ENCODE assay signal across 1 cellular context in genomic region chr22:49201046-49201970, GRCh38.
TF ChIP-seq lines count a peak whose summit lies in the region.

No MANE protein-coding gene starts in this region.

TF ChIP-seq in H1, 55 proteins besides CTCF, POLR2A, EP300 and RAD21:
- no peak for TF ChIP-seq JUN (IDR thresholded peaks at IDR 0.05; ENCODE audit: low read depth, low read length)
- no peak for TF ChIP-seq CREB1 (IDR thresholded peaks at IDR 0.05)
- TF ChIP-seq SRF (IDR thresholded peaks at IDR 0.05; ENCODE audit: low read depth, low read length), result no peak
- TF ChIP-seq ATF2 (IDR thresholded peaks at IDR 0.05; ENCODE audit: low read length), result no peak
- no peak for TF ChIP-seq FOSL1 (IDR thresholded peaks at IDR 0.05; ENCODE audit: insufficient read depth, low read depth, low read length)
TF ChIP-seq in H1: peak in this region for 0.
